Comparison of ENCODE assay signal across 14 cellular contexts in the genomic region with DNA sequence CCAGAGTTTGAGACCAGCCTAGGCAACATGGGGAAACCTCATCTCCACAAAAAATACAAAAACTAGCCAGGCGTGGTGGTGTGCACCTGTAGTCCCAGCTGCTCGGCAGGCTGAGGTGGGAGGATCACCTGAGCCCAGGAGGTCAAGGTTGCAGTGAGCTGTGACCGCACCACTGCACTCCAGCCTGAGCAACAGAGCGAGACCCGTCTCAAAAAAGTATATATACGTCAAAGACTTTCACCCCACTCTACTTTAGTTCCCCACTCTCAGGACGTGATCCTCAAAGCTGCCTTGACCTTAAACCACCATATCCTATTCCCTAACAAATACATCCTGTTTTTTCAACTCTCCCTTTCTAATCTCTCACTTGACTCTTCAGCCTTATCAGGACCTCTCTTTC. TPM values are rescaled to one million over a fixed set of nuclear protein-coding genes. Genes with fewer than 3 reads are reported as not detected.
A peak's percentile ranks its signal among the peaks of the same experiment; 100 is the strongest.
DNase-seq lines count a peak whose midpoint lies in the region; ATAC-seq, FAIRE-seq and TF ChIP-seq lines count a peak whose summit lies in the region.
"Had no signal": no experiment of that assay in that cellular context is flagged by ENCODE, and none has a peak within 500 bp of the region (broad histone marks: within the 10 kb centered on the region; RNA-seq: fewer than 3 reads in every experiment).

No MANE protein-coding gene starts in this region.

- H3K27me3 ChIP-seq in Panc1 (ENCODE audit: control insufficient read depth, insufficient read depth, low read length) = no peaks in the 10 kb centered on the region

- H3K27ac ChIP-seq in Panc1 (ENCODE audit: low read length) = no peak overlapping the region
- peak overlapping the region in 1 of 2 donors; percentile 47 for H3K27ac ChIP-seq in kidney (ENCODE audit: low read depth in 2 of 2, low read length in 2 of 2)

- TF ChIP-seq CTCF in Panc1 (IDR thresholded peaks at IDR 0.05) (no peak), mucosa of descending colon (IDR thresholded peaks at IDR 0.05) (no peak), kidney (IDR thresholded peaks at IDR 0.05; ENCODE audit: borderline replicate concordance, extremely low read depth, insufficient read depth) (no peak)

- no peaks in the 10 kb centered on the region for H3K9me3 Mint-ChIP-seq in stimulated activated memory B cell treated with anti-CD40 and anti-IgM and Interleukin-4, amounts not matched to agents 10 μg/mL and 1 μg/mL and 100 μg/mL, for 72 hours
- H3K9me3 Mint-ChIP-seq: CD8-positive, alpha-beta memory T cell had no signal

- H3K4me3 ChIP-seq in Panc1 (ENCODE audit: low read depth in 2 of 2, low read length in 2 of 2) (no peak overlapping the region), mucosa of descending colon (no peak overlapping the region), kidney (ENCODE audit: low read length in 2 of 2) (no peak overlapping the region)

- no peak overlapping the region for H3K27ac Mint-ChIP-seq in stimulated activated memory B cell treated with anti-CD40 and anti-IgM and Interleukin-4, amounts not matched to agents 10 μg/mL and 1 μg/mL and 100 μg/mL, for 72 hours

- CTCF ChIA-PET in Panc1 (lab: Charles Lee) = no interaction called here

- peaks cover 51% of the 10 kb centered on the region for H3K36me3 Mint-ChIP-seq in stimulated activated memory B cell treated with anti-CD40 and anti-IgM and Interleukin-4, amounts not matched to agents 10 μg/mL and 1 μg/mL and 100 μg/mL, for 72 hours

- no peak overlapping the region for H3K4me3 Mint-ChIP-seq in stimulated activated memory B cell treated with anti-CD40 and anti-IgM and Interleukin-4, amounts not matched to agents 10 μg/mL and 1 μg/mL and 100 μg/mL, for 72 hours
- H3K4me3 Mint-ChIP-seq: CD8-positive, alpha-beta memory T cell had no signal

- peaks cover 13% of the 10 kb centered on the region for H3K4me1 Mint-ChIP-seq in stimulated activated memory B cell treated with anti-CD40 and anti-IgM and Interleukin-4, amounts not matched to agents 10 μg/mL and 1 μg/mL and 100 μg/mL, for 72 hours

- DNase-seq in Panc1 (ENCODE audit: low read depth, low spot score) (no peak), mucosa of descending colon (no peak), amygdala (lab: John Stamatoyannopoulos, UW) (no peak), kidney (no peak)
- DNase-seq: activated CD4-positive, alpha-beta T cell treated with anti-CD3 and anti-CD28 coated beads for 1 hour; CD8-positive, alpha-beta memory T cell; retina; RPMI8226 had no signal

- POLR2A ChIA-PET in Panc1 (lab: Charles Lee) = no interaction called here

- H3K27me3 Mint-ChIP-seq in stimulated activated memory B cell treated with anti-CD40 and anti-IgM and Interleukin-4, amounts not matched to agents 10 μg/mL and 1 μg/mL and 100 μg/mL, for 72 hours = no peaks in the 10 kb centered on the region

- in situ Hi-C loops in Panc1 (cut with HindIII; ENCODE audit: low pct_unique_long_range_greater_than_20kb, low sequenced_read_pairs) = no loop called here

- intact Hi-C loops in Panc1 (cut with micrococcal nuclease; ENCODE audit: unreplicated experiment) = loop anchor here (10.0 kb wide), 1 partner anchor 175 kb away; the partner anchor contains the start of genes PCDHGA4, PCDHGB1 and PCDHGB2
- intact Hi-C loops in mucosa of descending colon (cut with DNase I, micrococcal nuclease) = no loop called here
- intact Hi-C loops in kidney (cut with DNase I) = no loop called here

- FAIRE-seq in kidney (lab: Jason Lieb, UNC) = no peak
- FAIRE-seq: colon, frontal cortex had no signal

- TSS peak; percentile 71 for BruUV-seq in Panc1 (replicated peaks; lab: Mats Ljungman, UMichigan)

- H3K9me3 ChIP-seq in Panc1 (ENCODE audit: control insufficient read depth, insufficient read depth, low read depth, low read length) = no peaks in the 10 kb centered on the region
- no peaks in the 10 kb centered on the region for H3K9me3 ChIP-seq in mucosa of descending colon
- no peaks in the 10 kb centered on the region for H3K9me3 ChIP-seq in kidney (ENCODE audit: control insufficient read depth in 1 of 2, low read length in 2 of 2)

- ATAC-seq in GM18519 (IDR thresholded peaks at IDR 0.05; ENCODE audit: low FRiP score, unreplicated experiment) (peak; percentile 32), GM21786 (IDR thresholded peaks at IDR 0.05; ENCODE audit: unreplicated experiment) (peak; percentile 52), Panc1 (no peak), mucosa of descending colon (no peak), HG03196 (IDR thresholded peaks at IDR 0.05; ENCODE audit: unreplicated experiment) (no peak)
- ATAC-seq in stimulated activated memory B cell treated with anti-CD40 and anti-IgM and Interleukin-4, amounts not matched to agents 10 μg/mL and 1 μg/mL and 100 μg/mL, for 72 hours = peak; percentile 62

- peaks cover 13% of the 10 kb centered on the region for H3K36me3 ChIP-seq in Panc1 (ENCODE audit: control insufficient read depth, insufficient read depth, low read length)
- no peaks in the 10 kb centered on the region for H3K36me3 ChIP-seq in mucosa of descending colon (ENCODE audit: low read depth)
- H3K36me3 ChIP-seq in kidney (ENCODE audit: control insufficient read depth in 1 of 2, insufficient read depth in 2 of 2, low read length in 2 of 2) = peaks cover 25 to 40% of the 10 kb centered on the region in 2 donors

- H3K4me1 ChIP-seq in Panc1 (ENCODE audit: control insufficient read depth, insufficient read depth, low read length) (peaks cover 3% of the 10 kb centered on the region; the same call in 1 of the 2 replicates), mucosa of descending colon (ENCODE audit: low read depth) (peaks cover 12% of the 10 kb centered on the region), kidney (ENCODE audit: control insufficient read depth in 1 of 2, insufficient read depth in 1 of 2, low read depth in 1 of 2, low read length in 2 of 2) (peaks cover 6% of the 10 kb centered on the region in 2 donors)

- no peak overlapping the region for H3K9ac ChIP-seq in kidney (ENCODE audit: low read length in 2 of 2)

RNA-seq across cellular contexts. Expression of gene PCDHGC5, which starts 41.0 kb away (rescaled TPM):
- total RNA-seq in Panc1 (2021; ENCODE audit: unreplicated experiment) (0.36 TPM), mucosa of descending colon (1 to 10 TPM in 1 of 3 donors, under 1 TPM in 2; 0.61 to 2.6 (median 0.89) TPM), kidney (1.4 TPM)
- 0.15 TPM for polyA plus RNA-seq in Panc1 (2012; ENCODE audit: insufficient read length)
- polyA plus RNA-seq in kidney (ENCODE audit: insufficient read depth, low read depth, low replicate concordance) = not detected
- total RNA-seq: CD8-positive, alpha-beta memory T cell had no signal
- polyA plus RNA-seq: CD8-positive, alpha-beta memory T cell had no signal

RNA-seq across cellular contexts. Expression of gene PCDHGC4, which starts 45.0 kb away (rescaled TPM):
- total RNA-seq in Panc1 (2021; ENCODE audit: unreplicated experiment) (0.57 TPM), mucosa of descending colon (1 to 10 TPM in 2 of 3 donors, under 1 TPM in 1; 0.75 to 2.6 (median 1.6) TPM), kidney (1.5 TPM)
- polyA plus RNA-seq in Panc1 (2012; ENCODE audit: insufficient read length) = 0.16 TPM
- polyA plus RNA-seq in kidney (ENCODE audit: insufficient read depth, low read depth, low replicate concordance) = not detected
- total RNA-seq: CD8-positive, alpha-beta memory T cell had no signal
- polyA plus RNA-seq: CD8-positive, alpha-beta memory T cell had no signal

RNA-seq across cellular contexts. Expression of gene PCDHGC3, which starts 54.1 kb away (rescaled TPM):
- 54.1 TPM for total RNA-seq in Panc1 (2021; ENCODE audit: unreplicated experiment)
- 56.9 TPM for polyA plus RNA-seq in Panc1 (2012; ENCODE audit: insufficient read length)
- 10 to 100 TPM; 12.1 to 50.5 (median 24.5) TPM for total RNA-seq in mucosa of descending colon
- total RNA-seq in kidney = 51.5 TPM
- 41.0 TPM for polyA plus RNA-seq in kidney (ENCODE audit: insufficient read depth, low read depth, low replicate concordance)
- polyA plus RNA-seq: CD8-positive, alpha-beta memory T cell had no signal

Comparison
In these comparisons a context has a peak if more than half of its experiments do, and no peak if none do; other contexts are left out.
1. ATAC-seq: peak in GM18519 (single experiment), GM21786 (single experiment) and stimulated activated memory B cell treated with anti-CD40 and anti-IgM and Interleukin-4, amounts not matched to agents 10 μg/mL and 1 μg/mL and 100 μg/mL, for 72 hours (single experiment); none in Panc1 (single experiment), mucosa of descending colon (single experiment) and HG03196 (single experiment).